In the genomic region with DNA sequence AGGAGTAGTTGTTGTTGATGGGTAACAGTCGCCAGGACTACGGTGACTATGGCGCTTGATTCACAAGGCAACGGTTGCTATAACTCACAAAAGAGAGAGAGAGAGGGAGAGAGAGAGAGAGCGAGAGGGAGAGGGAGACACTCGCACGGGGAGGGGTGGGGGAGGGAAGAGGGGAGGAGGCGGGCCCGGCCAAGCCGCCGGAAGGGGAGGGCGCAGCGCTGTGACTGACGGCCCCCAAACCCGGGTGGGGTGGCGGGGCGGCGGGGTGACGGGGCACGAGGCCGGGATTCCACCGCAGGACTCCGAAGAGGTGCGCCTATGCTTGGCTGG, we compare ENCODE assay signal across 1 cellular context.
A peak's percentile ranks its signal among the peaks of the same experiment; 100 is the strongest.
TF ChIP-seq lines count a peak whose summit lies in the region.

RFX3 (minus strand) TSS at position 166 of the 330 bp plus-strand sequence. CDS start 130,413 bp downstream, outside the sequence.

TF ChIP-seq in HepG2, 621 proteins besides CTCF, POLR2A, EP300 and RAD21 (continued from another document and continues in another):
- TF ChIP-seq ZNF574 (CRISPR knock-in tag; IDR thresholded peaks at IDR 0.05) (no peak), ZMYM4 (CRISPR knock-in tag; IDR thresholded peaks at IDR 0.05) (no peak), AHDC1 (CRISPR knock-in tag; IDR thresholded peaks at IDR 0.05; ENCODE audit: borderline replicate concordance) (no peak), ZNF703 (CRISPR knock-in tag; IDR thresholded peaks at IDR 0.05; ENCODE audit: borderline replicate concordance) (no peak), ZFAT (CRISPR knock-in tag; conservative IDR thresholded peaks at IDR 0.05) (no peak), XBP1 (CRISPR knock-in tag; IDR thresholded peaks at IDR 0.05) (no peak), NR2C2 (CRISPR knock-in tag; IDR thresholded peaks at IDR 0.05; ENCODE audit: borderline replicate concordance) (peak; percentile 8; the same call in 1 of the 2 replicates), RNF2 (conservative IDR thresholded peaks at IDR 0.05; ENCODE audit: low read depth) (no peak), HMG20A (CRISPR knock-in tag; IDR thresholded peaks at IDR 0.05; ENCODE audit: borderline replicate concordance) (0 out of 2 replicates have a peak, but pooled peaks have one; percentile 5), GFI1 (CRISPR knock-in tag; IDR thresholded peaks at IDR 0.05; ENCODE audit: borderline replicate concordance) (0 out of 2 replicates have a peak, but pooled peaks have one; percentile 41), ZMAT3 (CRISPR knock-in tag; conservative IDR thresholded peaks at IDR 0.05) (no peak), NONO (IDR thresholded peaks at IDR 0.05) (no peak), NONO (CRISPR knock-in tag; conservative IDR thresholded peaks at IDR 0.05) (0 out of 2 replicates have a peak, but pooled peaks have one; percentile 10), YY1 (IDR thresholded peaks at IDR 0.05; ENCODE audit: insufficient read depth, insufficient replicate concordance, low read depth, low read length) (no peak), ZNF430 (CRISPR knock-in tag; IDR thresholded peaks at IDR 0.05) (no peak), ZNF768 (CRISPR knock-in tag; IDR thresholded peaks at IDR 0.05) (no peak), CHD2 (IDR thresholded peaks at IDR 0.05; ENCODE audit: low read depth, low read length) (no peak), CHD4 (IDR thresholded peaks at IDR 0.05; ENCODE audit: borderline replicate concordance, low read length) (no peak), RFX3 (CRISPR knock-in tag; IDR thresholded peaks at IDR 0.05) (peak; percentile 85), FOSL1 (CRISPR knock-in tag; IDR thresholded peaks at IDR 0.05; ENCODE audit: borderline replicate concordance) (no peak), SMYD3 (CRISPR knock-in tag; IDR thresholded peaks at IDR 0.05) (no peak), HMG20B (CRISPR knock-in tag; conservative IDR thresholded peaks at IDR 0.05) (no peak; the same call in 1 of the 2 replicates), SAFB2 (CRISPR knock-in tag; IDR thresholded peaks at IDR 0.05; ENCODE audit: borderline replicate concordance, low read depth) (no peak), PRMT3 (CRISPR knock-in tag; IDR thresholded peaks at IDR 0.05; ENCODE audit: borderline replicate concordance, low read depth) (no peak), TBP (CRISPR knock-in tag; IDR thresholded peaks at IDR 0.05) (no peak), PAF1 (CRISPR knock-in tag; IDR thresholded peaks at IDR 0.05) (no peak), RORA (CRISPR knock-in tag; IDR thresholded peaks at IDR 0.05) (no peak), HNRNPK (IDR thresholded peaks at IDR 0.05; ENCODE audit: low read depth, low read length, poor library complexity, severe bottlenecking) (peak; percentile 54), NBN (conservative IDR thresholded peaks at IDR 0.05) (no peak), RFX1 (IDR thresholded peaks at IDR 0.05) (peak; percentile 85), ARID4A (CRISPR knock-in tag; IDR thresholded peaks at IDR 0.05; ENCODE audit: borderline replicate concordance) (peak; percentile 47; the same call in 1 of the 2 replicates), HHEX (CRISPR knock-in tag; IDR thresholded peaks at IDR 0.05) (0 out of 2 replicates have a peak, but pooled peaks have one; percentile 13), HES4 (CRISPR knock-in tag; IDR thresholded peaks at IDR 0.05; ENCODE audit: borderline replicate concordance) (0 out of 2 replicates have a peak, but pooled peaks have one; percentile 18), RXRA (CRISPR knock-in tag; IDR thresholded peaks at IDR 0.05) (no peak)
- TF ChIP-seq, protein P1, sequence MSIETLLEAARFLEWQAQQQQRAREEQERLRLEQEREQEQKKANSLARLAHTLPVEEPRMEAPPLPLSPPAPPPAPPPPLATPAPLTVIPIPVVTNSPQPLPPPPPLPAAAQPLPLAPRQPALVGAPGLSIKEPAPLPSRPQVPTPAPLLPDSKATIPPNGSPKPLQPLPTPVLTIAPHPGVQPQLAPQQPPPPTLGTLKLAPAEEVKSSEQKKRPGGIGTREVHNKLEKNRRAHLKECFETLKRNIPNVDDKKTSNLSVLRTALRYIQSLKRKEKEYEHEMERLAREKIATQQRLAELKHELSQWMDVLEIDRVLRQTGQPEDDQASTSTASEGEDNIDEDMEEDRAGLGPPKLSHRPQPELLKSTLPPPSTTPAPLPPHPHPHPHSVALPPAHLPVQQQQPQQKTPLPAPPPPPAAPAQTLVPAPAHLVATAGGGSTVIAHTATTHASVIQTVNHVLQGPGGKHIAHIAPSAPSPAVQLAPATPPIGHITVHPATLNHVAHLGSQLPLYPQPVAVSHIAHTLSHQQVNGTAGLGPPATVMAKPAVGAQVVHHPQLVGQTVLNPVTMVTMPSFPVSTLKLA (IDR thresholded peaks at IDR 0.05) = 0 out of 2 replicates have a peak, but pooled peaks have one; percentile 10
- TF ChIP-seq, protein P2, sequence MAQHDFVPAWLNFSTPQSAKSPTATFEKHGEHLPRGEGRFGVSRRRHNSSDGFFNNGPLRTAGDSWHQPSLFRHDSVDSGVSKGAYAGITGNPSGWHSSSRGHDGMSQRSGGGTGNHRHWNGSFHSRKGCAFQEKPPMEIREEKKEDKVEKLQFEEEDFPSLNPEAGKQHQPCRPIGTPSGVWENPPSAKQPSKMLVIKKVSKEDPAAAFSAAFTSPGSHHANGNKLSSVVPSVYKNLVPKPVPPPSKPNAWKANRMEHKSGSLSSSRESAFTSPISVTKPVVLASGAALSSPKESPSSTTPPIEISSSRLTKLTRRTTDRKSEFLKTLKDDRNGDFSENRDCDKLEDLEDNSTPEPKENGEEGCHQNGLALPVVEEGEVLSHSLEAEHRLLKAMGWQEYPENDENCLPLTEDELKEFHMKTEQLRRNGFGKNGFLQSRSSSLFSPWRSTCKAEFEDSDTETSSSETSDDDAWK (CRISPR knock-in tag; IDR thresholded peaks at IDR 0.05) = no peak
- TF ChIP-seq, protein P3, sequence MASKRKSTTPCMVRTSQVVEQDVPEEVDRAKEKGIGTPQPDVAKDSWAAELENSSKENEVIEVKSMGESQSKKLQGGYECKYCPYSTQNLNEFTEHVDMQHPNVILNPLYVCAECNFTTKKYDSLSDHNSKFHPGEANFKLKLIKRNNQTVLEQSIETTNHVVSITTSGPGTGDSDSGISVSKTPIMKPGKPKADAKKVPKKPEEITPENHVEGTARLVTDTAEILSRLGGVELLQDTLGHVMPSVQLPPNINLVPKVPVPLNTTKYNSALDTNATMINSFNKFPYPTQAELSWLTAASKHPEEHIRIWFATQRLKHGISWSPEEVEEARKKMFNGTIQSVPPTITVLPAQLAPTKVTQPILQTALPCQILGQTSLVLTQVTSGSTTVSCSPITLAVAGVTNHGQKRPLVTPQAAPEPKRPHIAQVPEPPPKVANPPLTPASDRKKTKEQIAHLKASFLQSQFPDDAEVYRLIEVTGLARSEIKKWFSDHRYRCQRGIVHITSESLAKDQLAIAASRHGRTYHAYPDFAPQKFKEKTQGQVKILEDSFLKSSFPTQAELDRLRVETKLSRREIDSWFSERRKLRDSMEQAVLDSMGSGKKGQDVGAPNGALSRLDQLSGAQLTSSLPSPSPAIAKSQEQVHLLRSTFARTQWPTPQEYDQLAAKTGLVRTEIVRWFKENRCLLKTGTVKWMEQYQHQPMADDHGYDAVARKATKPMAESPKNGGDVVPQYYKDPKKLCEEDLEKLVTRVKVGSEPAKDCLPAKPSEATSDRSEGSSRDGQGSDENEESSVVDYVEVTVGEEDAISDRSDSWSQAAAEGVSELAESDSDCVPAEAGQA (IDR thresholded peaks at IDR 0.05; ENCODE audit: low read depth) = no peak
- TF ChIP-seq, protein P3 (CRISPR knock-in tag; IDR thresholded peaks at IDR 0.05; ENCODE audit: borderline replicate concordance) = no peak
